1 cellular context compared by ENCODE assay signal in the genomic region with DNA sequence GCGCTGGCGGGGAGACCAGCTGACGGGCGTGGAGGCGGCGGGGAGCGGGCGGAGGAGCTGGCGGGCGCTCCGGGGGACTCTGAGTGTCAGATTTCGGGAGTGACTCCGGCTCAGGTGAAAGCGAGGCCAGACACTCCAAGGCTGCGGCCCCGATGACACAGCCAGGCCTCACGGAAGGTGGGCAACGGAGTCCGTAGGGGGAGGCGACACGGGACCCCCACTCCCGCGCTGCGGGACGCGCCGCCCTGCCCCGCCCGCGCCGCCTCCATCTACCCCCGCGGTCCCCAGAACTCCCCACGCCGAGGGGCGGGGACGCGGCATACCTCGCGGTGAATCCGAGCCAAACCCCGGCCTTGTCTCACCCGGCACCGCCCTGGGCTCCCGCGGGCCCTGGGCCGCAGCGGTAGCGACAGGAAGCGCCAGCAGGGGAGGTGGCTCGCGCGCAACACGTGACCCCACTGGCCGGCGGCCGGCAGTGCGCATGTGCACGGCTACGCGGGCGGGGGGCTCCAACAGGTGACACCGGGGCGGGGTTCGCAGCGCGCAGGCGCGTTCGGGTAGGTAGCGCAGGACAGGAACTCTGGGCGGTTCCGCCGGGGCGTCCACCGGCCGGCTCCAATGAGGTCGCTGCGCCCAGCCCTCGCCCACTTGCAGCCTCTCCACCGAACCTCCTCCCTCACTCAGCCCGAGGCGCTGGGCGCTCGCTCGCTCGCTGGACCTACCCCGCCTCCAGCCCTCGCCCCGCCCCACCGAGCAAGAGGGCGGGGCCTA.
TF ChIP-seq lines count a peak whose summit lies in the region.

A gene with protein sequence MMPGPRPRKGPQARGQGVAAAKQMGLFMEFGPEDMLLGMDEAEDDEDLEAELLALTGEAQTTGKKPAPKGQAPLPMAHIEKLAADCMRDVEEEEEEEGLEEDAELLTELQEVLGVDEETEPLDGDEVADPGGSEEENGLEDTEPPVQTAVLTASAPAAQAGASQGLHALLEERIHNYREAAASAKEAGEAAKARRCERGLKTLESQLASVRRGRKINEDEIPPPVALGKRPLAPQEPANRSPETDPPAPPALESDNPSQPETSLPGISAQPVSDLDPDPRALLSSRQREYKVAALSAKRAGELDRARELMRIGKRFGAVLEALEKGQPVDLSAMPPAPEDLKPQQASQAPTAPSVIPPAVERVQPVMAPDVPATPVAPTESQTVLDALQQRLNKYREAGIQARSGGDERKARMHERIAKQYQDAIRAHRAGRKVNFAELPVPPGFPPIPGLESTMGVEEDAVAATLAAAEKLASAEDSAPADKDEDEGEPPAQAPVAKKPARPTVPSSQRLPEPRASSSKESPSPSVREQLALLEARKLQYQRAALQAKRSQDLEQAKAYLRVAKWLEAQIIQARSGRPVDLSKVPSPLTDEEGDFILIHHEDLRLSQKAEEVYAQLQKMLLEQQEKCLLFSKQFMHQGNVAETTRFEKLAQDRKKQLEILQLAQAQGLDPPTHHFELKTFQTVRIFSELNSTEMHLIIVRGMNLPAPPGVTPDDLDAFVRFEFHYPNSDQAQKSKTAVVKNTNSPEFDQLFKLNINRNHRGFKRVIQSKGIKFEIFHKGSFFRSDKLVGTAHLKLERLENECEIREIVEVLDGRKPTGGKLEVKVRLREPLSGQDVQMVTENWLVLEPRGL (minus strand): TSS at position 460 of the 771 bp plus-strand sequence. CDS start 1,585 bp downstream, outside the sequence.

TF ChIP-seq in IMR-90, 13 proteins besides CTCF, POLR2A, EP300 and RAD21 (continued from another document):
- peak; percentile 75 for TF ChIP-seq BHLHE40 (IDR thresholded peaks at IDR 0.05; ENCODE audit: low read depth, low read length)
- no peak for TF ChIP-seq SMC3 (IDR thresholded peaks at IDR 0.05; ENCODE audit: low read depth, low read length)
- TF ChIP-seq, protein P1, sequence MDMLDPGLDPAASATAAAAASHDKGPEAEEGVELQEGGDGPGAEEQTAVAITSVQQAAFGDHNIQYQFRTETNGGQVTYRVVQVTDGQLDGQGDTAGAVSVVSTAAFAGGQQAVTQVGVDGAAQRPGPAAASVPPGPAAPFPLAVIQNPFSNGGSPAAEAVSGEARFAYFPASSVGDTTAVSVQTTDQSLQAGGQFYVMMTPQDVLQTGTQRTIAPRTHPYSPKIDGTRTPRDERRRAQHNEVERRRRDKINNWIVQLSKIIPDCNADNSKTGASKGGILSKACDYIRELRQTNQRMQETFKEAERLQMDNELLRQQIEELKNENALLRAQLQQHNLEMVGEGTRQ (IDR thresholded peaks at IDR 0.05; ENCODE audit: low read depth, low read length) = peak; percentile 99
